In genomic region chr14:84273181-84273580, GRCh38 we compare ENCODE assay signal across 23 cellular contexts.
"Had no signal": no experiment of that assay in that cellular context is flagged by ENCODE, and none has a peak within 500 bp of the region (broad histone marks: within the 10 kb centered on the region; RNA-seq: fewer than 3 reads in every experiment).

No MANE protein-coding gene starts in this region.

- H3K4me1 ChIP-seq: body of pancreas, gastroesophageal sphincter, parathyroid adenoma, right lobe of liver, upper lobe of right lung had no signal

- H3K9ac ChIP-seq: parathyroid adenoma had no signal

- H3K9me3 Mint-ChIP-seq: endodermal cell, WTC11 had no signal

- H2AFZ ChIP-seq: parathyroid adenoma had no signal

- H3K79me2 ChIP-seq: parathyroid adenoma had no signal

- H3K27me3 Mint-ChIP-seq: activated CD4-positive, alpha-beta memory T cell treated with anti-CD3 and anti-CD28 coated beads, Interleukin-2, amount 10 ng/mL, durations not matched to agents 7 days and 5 days; activated CD8-positive, alpha-beta memory T cell treated with anti-CD3 and anti-CD28 coated beads, Interleukin-2, amount 10 ng/mL, durations not matched to agents 7 days and 5 days; activated naive CD8-positive, alpha-beta T cell treated with anti-CD3 and anti-CD28 coated beads, Interleukin-2, amount 10 ng/mL, durations not matched to agents 7 days and 5 days; activated T-helper 17 cell treated with anti-CD3 and anti-CD28 coated beads, Interleukin-2, amount 50 U/mL, for 72 hours; natural killer cell treated with Interleukin-12 subunit alpha and Interleukin-12 subunit beta and Interleukin-15 and Interleukin-18, amount 100 ng/mL, for 72 hours; stimulated activated memory B cell treated with anti-CD40 and anti-IgM and Interleukin-4, amounts not matched to agents 10 μg/mL and 1 μg/mL and 100 μg/mL, for 72 hours had no signal

- H3K27ac Mint-ChIP-seq: activated CD4-positive, alpha-beta memory T cell treated with anti-CD3 and anti-CD28 coated beads, Interleukin-2, amount 10 ng/mL, durations not matched to agents 7 days and 5 days; activated CD8-positive, alpha-beta memory T cell treated with anti-CD3 and anti-CD28 coated beads, Interleukin-2, amount 10 ng/mL, durations not matched to agents 7 days and 5 days; activated naive CD8-positive, alpha-beta T cell treated with anti-CD3 and anti-CD28 coated beads, Interleukin-2, amount 10 ng/mL, durations not matched to agents 7 days and 5 days; activated T-helper 17 cell treated with anti-CD3 and anti-CD28 coated beads, Interleukin-2, amount 50 U/mL, for 72 hours; endodermal cell; immature natural killer cell; natural killer cell treated with Interleukin-12 subunit alpha and Interleukin-12 subunit beta and Interleukin-15 and Interleukin-18, amount 100 ng/mL, for 72 hours; stimulated activated memory B cell treated with anti-CD40 and anti-IgM and Interleukin-4, amounts not matched to agents 10 μg/mL and 1 μg/mL and 100 μg/mL, for 72 hours; WTC11 had no signal

- H3K4me1 Mint-ChIP-seq: activated CD4-positive, alpha-beta memory T cell treated with anti-CD3 and anti-CD28 coated beads, Interleukin-2, amount 10 ng/mL, durations not matched to agents 7 days and 5 days; activated CD8-positive, alpha-beta memory T cell treated with anti-CD3 and anti-CD28 coated beads, Interleukin-2, amount 10 ng/mL, durations not matched to agents 7 days and 5 days; activated naive CD8-positive, alpha-beta T cell treated with anti-CD3 and anti-CD28 coated beads, Interleukin-2, amount 10 ng/mL, durations not matched to agents 7 days and 5 days; activated T-helper 17 cell treated with anti-CD3 and anti-CD28 coated beads, Interleukin-2, amount 50 U/mL, for 72 hours; endodermal cell; immature natural killer cell; stimulated activated memory B cell treated with anti-CD40 and anti-IgM and Interleukin-4, amounts not matched to agents 10 μg/mL and 1 μg/mL and 100 μg/mL, for 72 hours; WTC11 had no signal

- DNase-seq: activated CD4-positive, alpha-beta memory T cell treated with anti-CD3 and anti-CD28 coated beads, Interleukin-2, amount 10 ng/mL, durations not matched to agents 7 days and 5 days; activated CD4-positive, alpha-beta T cell treated with anti-CD3 and anti-CD28 coated beads for 4 hours; activated CD8-positive, alpha-beta memory T cell treated with anti-CD3 and anti-CD28 coated beads, Interleukin-2, amount 10 ng/mL, durations not matched to agents 7 days and 5 days; activated naive CD4-positive, alpha-beta T cell treated with Interleukin-2 at 50 U/mL for 16 hours; activated naive CD8-positive, alpha-beta T cell treated with anti-CD3 and anti-CD28 coated beads, Interleukin-2, amount 10 ng/mL, durations not matched to agents 7 days and 5 days; activated T-cell treated with anti-CD3 and anti-CD28 coated beads, Interleukin-2, amount 50 U/mL, for 1 hour; body of pancreas; dorsolateral prefrontal cortex; endodermal cell; erythroblast; heart right ventricle; immature natural killer cell; left ventricle myocardium superior; mesenchymal stem cell; right lobe of liver; stimulated activated CD4-positive, alpha-beta T cell treated with anti-CD3 and anti-CD28 coated beads, Interleukin-4, amount 100 ng/mL, for 4 hours; upper lobe of right lung had no signal

- H3K9me3 ChIP-seq: body of pancreas, gastroesophageal sphincter, right lobe of liver had no signal

- H3K27me3 ChIP-seq: body of pancreas, dorsolateral prefrontal cortex, gastroesophageal sphincter, heart right ventricle, right lobe of liver, upper lobe of right lung had no signal

- H3K36me3 Mint-ChIP-seq: activated CD8-positive, alpha-beta memory T cell treated with anti-CD3 and anti-CD28 coated beads, Interleukin-2, amount 10 ng/mL, durations not matched to agents 7 days and 5 days; activated naive CD8-positive, alpha-beta T cell treated with anti-CD3 and anti-CD28 coated beads, Interleukin-2, amount 10 ng/mL, durations not matched to agents 7 days and 5 days; immature natural killer cell; natural killer cell treated with Interleukin-12 subunit alpha and Interleukin-12 subunit beta and Interleukin-15 and Interleukin-18, amount 100 ng/mL, for 72 hours; stimulated activated memory B cell treated with anti-CD40 and anti-IgM and Interleukin-4, amounts not matched to agents 10 μg/mL and 1 μg/mL and 100 μg/mL, for 72 hours; WTC11 had no signal

- H3K4me3 Mint-ChIP-seq: activated CD4-positive, alpha-beta memory T cell treated with anti-CD3 and anti-CD28 coated beads, Interleukin-2, amount 10 ng/mL, durations not matched to agents 7 days and 5 days; activated CD8-positive, alpha-beta memory T cell treated with anti-CD3 and anti-CD28 coated beads, Interleukin-2, amount 10 ng/mL, durations not matched to agents 7 days and 5 days; activated naive CD8-positive, alpha-beta T cell treated with anti-CD3 and anti-CD28 coated beads, Interleukin-2, amount 10 ng/mL, durations not matched to agents 7 days and 5 days; activated T-helper 17 cell treated with anti-CD3 and anti-CD28 coated beads, Interleukin-2, amount 50 U/mL, for 72 hours; endodermal cell; immature natural killer cell; natural killer cell treated with Interleukin-12 subunit alpha and Interleukin-12 subunit beta and Interleukin-15 and Interleukin-18, amount 100 ng/mL, for 72 hours; stimulated activated memory B cell treated with anti-CD40 and anti-IgM and Interleukin-4, amounts not matched to agents 10 μg/mL and 1 μg/mL and 100 μg/mL, for 72 hours; WTC11 had no signal

- ATAC-seq: activated CD8-positive, alpha-beta memory T cell treated with anti-CD3 and anti-CD28 coated beads, Interleukin-2, amount 10 ng/mL, durations not matched to agents 7 days and 5 days; activated T-helper 17 cell treated with anti-CD3 and anti-CD28 coated beads, Interleukin-2, amount 50 U/mL, for 72 hours; body of pancreas; gastroesophageal sphincter; heart right ventricle; left ventricle myocardium superior; natural killer cell treated with Interleukin-12 subunit alpha and Interleukin-12 subunit beta and Interleukin-15 and Interleukin-18, amount 100 ng/mL, for 72 hours; right lobe of liver; stimulated activated memory B cell treated with anti-CD40 and anti-IgM and Interleukin-4, amounts not matched to agents 10 μg/mL and 1 μg/mL and 100 μg/mL, for 72 hours; upper lobe of right lung; WTC11 had no signal

- H3K4me3 ChIP-seq: body of pancreas, dorsolateral prefrontal cortex, gastroesophageal sphincter, heart right ventricle, right lobe of liver, upper lobe of right lung had no signal

- H3K36me3 ChIP-seq: gastroesophageal sphincter, heart right ventricle, right lobe of liver, upper lobe of right lung had no signal

- H3K27ac ChIP-seq: body of pancreas, dorsolateral prefrontal cortex, gastroesophageal sphincter, heart right ventricle, parathyroid adenoma, right lobe of liver, upper lobe of right lung had no signal
